Comparison of ENCODE assay signal across 8 cellular contexts in genomic region chr10:14971867-14972448, GRCh38. TPM values are rescaled to one million over a fixed set of nuclear protein-coding genes. Genes with fewer than 3 reads are reported as not detected.
A peak's percentile ranks its signal among the peaks of the same experiment; 100 is the strongest.
DNase-seq lines count a peak whose midpoint lies in the region; ATAC-seq and TF ChIP-seq lines count a peak whose summit lies in the region.

No MANE protein-coding gene starts in this region.

- H3K4me3 ChIP-seq in PC-3 (ENCODE audit: low read length) (no peak overlapping the region), upper lobe of left lung (no peak overlapping the region)

- POLR2A ChIA-PET in PC-3 (lab: Charles Lee; ENCODE audit: unreplicated experiment), result no interaction called here

- H3K27me3 ChIP-seq in PC-3 (ENCODE audit: low read length) (no peaks in the 10 kb centered on the region), upper lobe of left lung (no peaks in the 10 kb centered on the region)

- ATAC-seq in PC-3 (no peak), left lobe of liver (peak; percentile 51), upper lobe of left lung (ENCODE audit: low FRiP score in 2 of 2) (peak in 1 of 2 donors; percentile 52)
- peak; percentile 59 for ATAC-seq in activated naive CD8-positive, alpha-beta T cell treated with anti-CD3 and anti-CD28 coated beads, Interleukin-2, amount 50 U/mL, for 24 hours

- DNase-seq in PC-3 (peak; percentile 13), left lobe of liver (ENCODE audit: low spot score) (no peak), upper lobe of left lung (peak in 1 of 2 donors; percentile 35), pons (ENCODE audit: low spot score) (no peak), hippocampal formation (lab: John Stamatoyannopoulos, UW) (no peak), epidermal melanocyte (ENCODE audit: insufficient read length, low spot score) (no peak)
- DNase-seq in activated naive CD8-positive, alpha-beta T cell treated with anti-CD3 and anti-CD28 coated beads, Interleukin-2, amount 50 U/mL, for 24 hours, result peak; percentile 49

- no peak for TF ChIP-seq POLR2A in upper lobe of left lung (IDR thresholded peaks at IDR 0.05)

- H3K36me3 ChIP-seq in PC-3 (ENCODE audit: low read depth, low read length), result no peaks in the 10 kb centered on the region
- H3K36me3 ChIP-seq in upper lobe of left lung, result no peaks in the 10 kb centered on the region

- no peak overlapping the region for H3K4me2 ChIP-seq in PC-3 (ENCODE audit: low read length)

- H4K20me1 ChIP-seq in PC-3 (ENCODE audit: low read length), result no peaks in the 10 kb centered on the region

- no peaks in the 10 kb centered on the region for H3K9me3 ChIP-seq in PC-3 (ENCODE audit: low read length)
- H3K9me3 ChIP-seq in upper lobe of left lung, result no peaks in the 10 kb centered on the region

- WGBS in upper lobe of left lung, 2 donors, result 55 to 60% methylated on average over 4 of the region's 4 CpGs

- no peak overlapping the region for H2AFZ ChIP-seq in PC-3 (ENCODE audit: low read length)

- TF ChIP-seq EP300 in upper lobe of left lung (IDR thresholded peaks at IDR 0.05), result no peak

- CTCF ChIA-PET in PC-3 (lab: Charles Lee), result interaction anchor here (0.7 kb wide), 1 partner anchor 19 kb away, joined by 5 read pairs; no protein-coding TSS in a partner anchor

- intact Hi-C loops in PC-3 (cut with micrococcal nuclease), result loop anchor here (10.0 kb wide), 1 partner anchor 777 kb away; no protein-coding TSS in a partner anchor

- no peaks in the 10 kb centered on the region for H3F3A ChIP-seq in PC-3 (ENCODE audit: low read length, unreplicated experiment)

- H3K4me1 ChIP-seq in PC-3 (ENCODE audit: insufficient read depth, low read length) (no peaks in the 10 kb centered on the region), upper lobe of left lung (no peaks in the 10 kb centered on the region)

- no peaks in the 10 kb centered on the region for H3K36me3 Mint-ChIP-seq in activated naive CD8-positive, alpha-beta T cell treated with anti-CD3 and anti-CD28 coated beads, Interleukin-2, amount 50 U/mL, for 24 hours (ENCODE audit: low read depth)

- H3K27ac ChIP-seq in PC-3 (ENCODE audit: low read length) (no peak overlapping the region), upper lobe of left lung (no peak overlapping the region)

- H3K79me2 ChIP-seq in PC-3 (ENCODE audit: low read length), result no peaks in the 10 kb centered on the region

- no TSS peak for BruUV-seq in PC-3 (replicated peaks; lab: Mats Ljungman, UMichigan)

- no peaks in the 10 kb centered on the region for H3K4me1 Mint-ChIP-seq in activated naive CD8-positive, alpha-beta T cell treated with anti-CD3 and anti-CD28 coated beads, Interleukin-2, amount 50 U/mL, for 24 hours

- H3K9me2 ChIP-seq in PC-3 (replicated peaks; ENCODE audit: low read length), result no peaks in the 10 kb centered on the region

- no peak overlapping the region for H3K27ac Mint-ChIP-seq in activated naive CD8-positive, alpha-beta T cell treated with anti-CD3 and anti-CD28 coated beads, Interleukin-2, amount 50 U/mL, for 24 hours

- TF ChIP-seq CTCF in GM12872 (IDR thresholded peaks at IDR 0.05; ENCODE audit: insufficient read depth, low read depth, low read length) (peak; percentile 77), PC-3 (conservative IDR thresholded peaks at IDR 0.05; ENCODE audit: low read depth, low read length) (peak; percentile 50), upper lobe of left lung (IDR thresholded peaks at IDR 0.05) (peak; percentile 9 to 49 (median 26))

- H3K27me3 Mint-ChIP-seq in activated naive CD8-positive, alpha-beta T cell treated with anti-CD3 and anti-CD28 coated beads, Interleukin-2, amount 50 U/mL, for 24 hours, result peaks cover 13% of the 10 kb centered on the region

- H3K4me3 Mint-ChIP-seq in activated naive CD8-positive, alpha-beta T cell treated with anti-CD3 and anti-CD28 coated beads, Interleukin-2, amount 50 U/mL, for 24 hours, result no peak overlapping the region

- H3K9ac ChIP-seq in PC-3 (ENCODE audit: low read length), result no peak overlapping the region

- H3K9me3 Mint-ChIP-seq in activated naive CD8-positive, alpha-beta T cell treated with anti-CD3 and anti-CD28 coated beads, Interleukin-2, amount 50 U/mL, for 24 hours, result no peaks in the 10 kb centered on the region

RNA-seq across cellular contexts. Expression of gene MEIG1, which starts 12.8 kb away (rescaled TPM):
- 1.6 TPM in 1 of 2 replicates, not detected in the other for total RNA-seq in PC-3 (2014; rRNA removed)
- total RNA-seq in left lobe of liver, result not detected
- 1 to 10 TPM in 1 of 6 donors, under 1 TPM in 1, not detected in 4; 0.44 to 2.0 TPM for total RNA-seq in upper lobe of left lung

RNA-seq across cellular contexts. Expression of gene DCLRE1C, which starts 18.1 kb away (rescaled TPM):
- total RNA-seq in PC-3 (2014; rRNA removed), result 3.7 and 9.8 TPM in 2 replicates
- 1.7 TPM for total RNA-seq in left lobe of liver
- 10 to 100 TPM in 5 of 6 donors, 1 to 10 TPM in 1; 8.8 to 19.9 (median 10.9) TPM for total RNA-seq in upper lobe of left lung

Comparison
In these comparisons a context has a peak if more than half of its experiments do, and no peak if none do; other contexts are left out.
1. CTCF ChIP-seq: peak in every context shown above with its lines; median percentile 77 in GM12872; 50 in PC-3; 26 in upper lobe of left lung.
2. DNase-seq: peak in PC-3 (single experiment) and activated naive CD8-positive, alpha-beta T cell treated with anti-CD3 and anti-CD28 coated beads, Interleukin-2, amount 50 U/mL, for 24 hours (single experiment); none in left lobe of liver (single experiment), pons (single experiment), hippocampal formation (0 of 2) and epidermal melanocyte (single experiment).